ENCODE assay signal across 8 cellular contexts in the genomic region with DNA sequence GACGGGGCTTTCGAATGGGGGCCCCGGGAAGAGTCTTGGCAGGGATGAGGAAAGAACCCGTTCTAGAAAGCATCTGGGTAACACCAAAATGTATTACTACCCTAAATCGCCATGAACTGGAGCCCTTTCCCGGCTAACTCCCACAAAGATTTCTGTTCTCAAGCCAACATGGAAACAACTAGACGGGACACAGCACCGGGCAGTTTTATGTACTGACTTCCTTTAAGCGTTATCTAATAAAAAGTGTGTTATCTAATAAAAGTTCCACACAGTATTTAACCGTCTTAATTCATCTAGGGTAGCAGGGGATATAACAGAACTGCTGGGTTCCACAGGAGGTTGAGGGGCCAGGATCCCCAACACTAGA. TPM values are rescaled to one million over a fixed set of nuclear protein-coding genes. Genes with fewer than 3 reads are reported as not detected.
DNase-seq lines count a peak whose midpoint lies in the region; ATAC-seq and TF ChIP-seq lines count a peak whose summit lies in the region.

No MANE protein-coding gene starts in this region.

- H3K27ac Mint-ChIP-seq in HFFc6, result peak overlapping the region; percentile 89
- peak overlapping the region; percentile 95 for H3K27ac Mint-ChIP-seq in stimulated activated naive B cell treated with anti-CD40 and anti-IgM and Interleukin-4, amounts not matched to agents 10 μg/mL and 1 μg/mL and 100 μg/mL, for 72 hours

- DNase-seq in HFFc6, result no peak
- DNase-seq in stimulated activated naive B cell treated with anti-CD40 and anti-IgM and Interleukin-4, amounts not matched to agents 10 μg/mL and 1 μg/mL and 100 μg/mL, for 72 hours, result no peak
- no peak for DNase-seq in NCI-H2107 (lab: John Stamatoyannopoulos, UW)
- no peak for DNase-seq in WERI-Rb-1

- peaks cover 32% of the 10 kb centered on the region for H3K4me1 Mint-ChIP-seq in HFFc6 (ENCODE audit: low read depth)
- H3K4me1 Mint-ChIP-seq in stimulated activated naive B cell treated with anti-CD40 and anti-IgM and Interleukin-4, amounts not matched to agents 10 μg/mL and 1 μg/mL and 100 μg/mL, for 72 hours, result peaks cover 19 to 29% of the 10 kb centered on the region in 2 donors

- H3K9me3 ChIP-seq in iPS-18c (ENCODE audit: control insufficient read depth, insufficient read depth, low read length) (no peaks in the 10 kb centered on the region), WERI-Rb-1 (ENCODE audit: severe bottlenecking) (no peaks in the 10 kb centered on the region)

- peak in 1 of 2 donors; percentile 3 for ATAC-seq in stimulated activated naive B cell treated with anti-CD40 and anti-IgM and Interleukin-4, amounts not matched to agents 10 μg/mL and 1 μg/mL and 100 μg/mL, for 72 hours (replicated peaks)
- ATAC-seq in GM21515 (IDR thresholded peaks at IDR 0.05; ENCODE audit: unreplicated experiment) (no peak), GM19023 (IDR thresholded peaks at IDR 0.05; ENCODE audit: unreplicated experiment) (no peak)

- TF ChIP-seq CTCF in HFFc6 (IDR thresholded peaks at IDR 0.05) (no peak), WERI-Rb-1 (IDR thresholded peaks at IDR 0.05; ENCODE audit: low read depth, low read length) (no peak)

- H3K4me3 ChIP-seq in iPS-18c (ENCODE audit: insufficient read depth, low read depth, low read length) (peak overlapping the region; percentile 29; the same call in 1 of the 2 replicates), WERI-Rb-1 (ENCODE audit: low read depth, low read length) (no peak overlapping the region)

- H3K27ac ChIP-seq in adipose tissue (ENCODE audit: low read depth, low read length) (peak overlapping the region; percentile 57), WERI-Rb-1 (no peak overlapping the region)

- H3K27me3 ChIP-seq in WERI-Rb-1 (ENCODE audit: insufficient read depth, low read depth, severe bottlenecking), result no peaks in the 10 kb centered on the region

- no peaks in the 10 kb centered on the region for H3K9me3 Mint-ChIP-seq in HFFc6
- no peaks in the 10 kb centered on the region for H3K9me3 Mint-ChIP-seq in stimulated activated naive B cell treated with anti-CD40 and anti-IgM and Interleukin-4, amounts not matched to agents 10 μg/mL and 1 μg/mL and 100 μg/mL, for 72 hours

- 3 to 10% (median 10%) methylated on average over 10 of the region's 10 CpGs for whole genome bisulfite sequencing in adipose tissue, 3 donors

- H3K4me3 Mint-ChIP-seq in HFFc6, result peak overlapping the region; percentile 81
- H3K4me3 Mint-ChIP-seq in stimulated activated naive B cell treated with anti-CD40 and anti-IgM and Interleukin-4, amounts not matched to agents 10 μg/mL and 1 μg/mL and 100 μg/mL, for 72 hours, result peak overlapping the region; percentile 83 to 91

- H3K36me3 ChIP-seq in WERI-Rb-1, result peaks cover 40% of the 10 kb centered on the region

- peaks cover 36% of the 10 kb centered on the region for H3K36me3 Mint-ChIP-seq in HFFc6 (ENCODE audit: low read depth)
- peaks cover 23 to 33% of the 10 kb centered on the region in 2 donors for H3K36me3 Mint-ChIP-seq in stimulated activated naive B cell treated with anti-CD40 and anti-IgM and Interleukin-4, amounts not matched to agents 10 μg/mL and 1 μg/mL and 100 μg/mL, for 72 hours

- no peaks in the 10 kb centered on the region; the same call in 1 of the 2 replicates for H3K27me3 Mint-ChIP-seq in HFFc6 (ENCODE audit: insufficient read depth)
- no peaks in the 10 kb centered on the region for H3K27me3 Mint-ChIP-seq in stimulated activated naive B cell treated with anti-CD40 and anti-IgM and Interleukin-4, amounts not matched to agents 10 μg/mL and 1 μg/mL and 100 μg/mL, for 72 hours

RNA-seq across cellular contexts. Expression of a gene that starts 0.3 kb away (rescaled TPM):
- total RNA-seq in HFFc6 (2021; fragmentation: NEBNext Ultra II Directional; extraction: Animal tissue kit (Norgen Biotek cat#: 25700)), result 1 to 10 TPM; 2.4 to 3.5 (median 2.9) TPM
- 1 to 10 TPM; 1.9 to 4.2 (median 3.9) TPM for polyA plus RNA-seq in adipose tissue
